In the genomic region with DNA sequence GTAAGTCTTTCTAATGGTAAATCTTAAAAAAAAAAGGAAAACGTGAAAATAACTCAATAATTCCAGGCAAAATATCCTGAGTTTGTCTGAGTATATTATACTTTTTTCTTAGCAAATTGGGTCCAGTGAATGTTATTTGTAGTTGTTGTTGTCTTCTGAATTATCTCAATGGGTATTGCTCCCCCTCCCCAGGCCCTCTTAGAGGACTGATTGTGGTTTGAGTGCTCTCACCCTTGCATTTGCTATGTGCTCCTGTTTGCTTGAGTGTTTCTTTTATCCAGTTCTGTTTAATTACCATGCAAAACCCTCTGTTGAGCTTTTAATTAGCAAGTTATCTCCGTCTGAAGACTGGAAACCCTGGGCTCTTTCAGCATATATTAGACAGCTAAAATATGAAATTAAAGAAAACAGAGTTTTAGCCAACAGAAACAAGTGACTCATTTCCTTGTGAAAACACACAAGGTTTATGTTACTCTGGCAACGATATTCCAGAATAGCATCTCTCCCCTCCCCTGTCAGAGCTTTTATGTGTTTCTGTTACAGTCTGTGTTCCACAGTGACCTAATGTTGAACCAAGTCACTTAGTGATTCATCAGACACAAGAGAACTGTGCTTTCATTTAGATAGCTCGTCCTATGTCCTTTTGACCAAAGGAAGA, we compare ENCODE assay signal across 8 cellular contexts.
A peak's percentile ranks its signal among the peaks of the same experiment; 100 is the strongest.
DNase-seq lines count a peak whose midpoint lies in the region; ATAC-seq, FAIRE-seq and TF ChIP-seq lines count a peak whose summit lies in the region.

No MANE protein-coding gene starts in this region.

- TF ChIP-seq POLR2A in stomach (IDR thresholded peaks at IDR 0.05), result no peak

- in situ Hi-C loops in G401 (cut with HindIII; ENCODE audit: low sequenced_read_pairs), result no loop called here

- DNase-seq in G401 (ENCODE audit: low spot score), result peak; percentile 4
- DNase-seq in H4 (ENCODE audit: low spot score), result peak; percentile 93
- peak; percentile 33 for DNase-seq in NCI-H1105 (lab: John Stamatoyannopoulos, UW)
- DNase-seq in amniotic epithelial cell (ENCODE audit: low read depth), result peak; percentile 96
- DNase-seq in stomach, result no peak
- no peak for DNase-seq in HUDEP-2 (lab: John Stamatoyannopoulos, UW; ENCODE audit: unreplicated experiment in 76 of 76)

- H3K27me3 ChIP-seq in stomach, result no peaks in the 10 kb centered on the region

- intact Hi-C loops in stomach (cut with DNase I; ENCODE audit: low total_unique reads), result no loop called here

- no peak for TF ChIP-seq EP300 in stomach (IDR thresholded peaks at IDR 0.05)

- WGBS in stomach, 5 donors, result 21 to 32% (median 25%) methylated on average over 4 of the region's 4 CpGs

- ATAC-seq in GM21526 (IDR thresholded peaks at IDR 0.05; ENCODE audit: low FRiP score, unreplicated experiment), result no peak

- H3K9me3 ChIP-seq in stomach, result no peaks in the 10 kb centered on the region

- TF ChIP-seq CTCF in stomach (IDR thresholded peaks at IDR 0.05), result no peak

- peaks cover 0 to 21% (median 8%) of the 10 kb centered on the region in 4 donors for H3K4me1 ChIP-seq in stomach

- FAIRE-seq in islet of Langerhans (lab: Jason Lieb, UNC), result peak; percentile 99

- H3K36me3 ChIP-seq in stomach, result no peaks in the 10 kb centered on the region

- H3K27ac ChIP-seq in stomach, result peak overlapping the region in 4 of 5 donors; percentile 60 to 70 (median 68)

- H3K4me3 ChIP-seq in stomach, result no peak overlapping the region

Comparison
In these comparisons a context has a peak if more than half of its experiments do, and no peak if none do; other contexts are left out.
1. DNase-seq: peak in G401 (single experiment), H4 (single experiment), NCI-H1105 (single experiment) and amniotic epithelial cell (single experiment); none in stomach (single experiment) and HUDEP-2 (0 of 76).